Comparison of ENCODE assay signal across 8 cellular contexts in genomic region chr5:132419517-132420468, GRCh38. TPM values are rescaled to one million over a fixed set of nuclear protein-coding genes. Genes with fewer than 3 reads are reported as not detected.
A peak's percentile ranks its signal among the peaks of the same experiment; 100 is the strongest.
DNase-seq lines count a peak whose midpoint lies in the region; ATAC-seq and TF ChIP-seq lines count a peak whose summit lies in the region.

No MANE protein-coding gene starts in this region.

- no peaks in the 10 kb centered on the region for H3K27me3 Mint-ChIP-seq in Calu3 (ENCODE audit: unreplicated experiment)
- H3K27me3 Mint-ChIP-seq in activated CD4-positive, alpha-beta T cell treated with anti-CD3 and anti-CD28 coated beads, Interleukin-2, amount 10 ng/mL, durations not matched to agents 24 days and 14 days = no peaks in the 10 kb centered on the region

- no peaks in the 10 kb centered on the region for H3K27me3 ChIP-seq in right lobe of liver

- TF ChIP-seq CTCF in Calu3 (IDR thresholded peaks at IDR 0.05; ENCODE audit: unreplicated experiment) = peak; percentile 91
- peak; percentile 85 to 91 (median 86) for TF ChIP-seq CTCF in right lobe of liver (IDR thresholded peaks at IDR 0.05)

- peak overlapping the region; percentile 45 to 62 (median 58) for H3K27ac ChIP-seq in right lobe of liver

- ATAC-seq in HG02885 (IDR thresholded peaks at IDR 0.05; ENCODE audit: poor library complexity, unreplicated experiment) (peak; percentile 39), right lobe of liver (peak; percentile 69 to 76 (median 72)), HG03457 (IDR thresholded peaks at IDR 0.05; ENCODE audit: unreplicated experiment) (no peak)

- WGBS in right lobe of liver (ENCODE audit: insufficient coverage, low coverage, low lambda C conversion rate, missing lambda C conversion rate) = 28% methylated on average over 9 of the region's 12 CpGs

- no peaks in the 10 kb centered on the region for H3K9me3 Mint-ChIP-seq in Calu3 (ENCODE audit: low read depth, unreplicated experiment)
- H3K9me3 Mint-ChIP-seq in activated CD4-positive, alpha-beta T cell treated with anti-CD3 and anti-CD28 coated beads, Interleukin-2, amount 10 ng/mL, durations not matched to agents 24 days and 14 days = no peaks in the 10 kb centered on the region

- H3K4me3 ChIP-seq in right lobe of liver = no peak overlapping the region

- no peaks in the 10 kb centered on the region for H3K9me3 ChIP-seq in right lobe of liver

- H3K4me1 ChIP-seq in right lobe of liver = peaks cover 5 to 80% (median 39%) of the 10 kb centered on the region in 4 donors

- peaks cover 51% of the 10 kb centered on the region for H3K4me1 Mint-ChIP-seq in Calu3 (ENCODE audit: low read depth, unreplicated experiment)
- peaks cover 79% of the 10 kb centered on the region for H3K4me1 Mint-ChIP-seq in activated CD4-positive, alpha-beta T cell treated with anti-CD3 and anti-CD28 coated beads, Interleukin-2, amount 10 ng/mL, durations not matched to agents 24 days and 14 days

- H3K36me3 ChIP-seq in right lobe of liver = peaks cover 0 to 13% (median 0%) of the 10 kb centered on the region in 4 donors

- TF ChIP-seq POLR2A in right lobe of liver (IDR thresholded peaks at IDR 0.05) = no peak

- no peak overlapping the region for H3K4me3 Mint-ChIP-seq in Calu3 (ENCODE audit: low read depth, unreplicated experiment)
- H3K4me3 Mint-ChIP-seq in activated CD4-positive, alpha-beta T cell treated with anti-CD3 and anti-CD28 coated beads, Interleukin-2, amount 10 ng/mL, durations not matched to agents 24 days and 14 days = peak overlapping the region; percentile 72

- H3K36me3 Mint-ChIP-seq in Calu3 (ENCODE audit: insufficient read depth, unreplicated experiment) = no peaks in the 10 kb centered on the region
- H3K36me3 Mint-ChIP-seq in activated CD4-positive, alpha-beta T cell treated with anti-CD3 and anti-CD28 coated beads, Interleukin-2, amount 10 ng/mL, durations not matched to agents 24 days and 14 days (ENCODE audit: low read depth) = peaks cover 54% of the 10 kb centered on the region

- DNase-seq in Calu3 = peak; percentile 87
- DNase-seq in NCI-H69 (lab: John Stamatoyannopoulos, UW) = peak; percentile 86
- peak; percentile 90 for DNase-seq in activated CD4-positive, alpha-beta T cell treated with anti-CD3 and anti-CD28 coated beads, Interleukin-2, amount 10 ng/mL, durations not matched to agents 24 days and 14 days
- peak; percentile 91 for DNase-seq in dermis blood vessel endothelial cell
- DNase-seq in right lobe of liver = peak; percentile 63 to 74 (median 74)
- peak; percentile 77 for DNase-seq in stimulated activated CD8-positive, alpha-beta memory T cell treated with anti-CD3 and anti-CD28 coated beads, Interleukin-4, amount 100 ng/mL, for 48 hours

- intact Hi-C loops in Calu3 (cut with micrococcal nuclease; ENCODE audit: unreplicated experiment) = loop anchor here (1.0 kb wide), 1 partner anchor 45 kb away; no protein-coding TSS in a partner anchor
- intact Hi-C loops in activated CD4-positive, alpha-beta T cell treated with anti-CD3 and anti-CD28 coated beads, Interleukin-2, amount 10 ng/mL, durations not matched to agents 24 days and 14 days (cut with micrococcal nuclease) = loop anchor here (1.0 to 10.0 kb wide), 5 partner anchors 47 to 315 kb away; partner anchors contain the start of genes IRF1 and KIF3A
- intact Hi-C loops in right lobe of liver (cut with DNase I) = loop anchor here (10.0 kb wide), 2 partner anchors 45 to 65 kb away; no protein-coding TSS in a partner anchor

- BruUV-seq in Calu3 (replicated peaks; lab: Mats Ljungman, UMichigan) = no TSS peak

- no peak overlapping the region for H3K27ac Mint-ChIP-seq in Calu3 (ENCODE audit: unreplicated experiment)
- H3K27ac Mint-ChIP-seq in activated CD4-positive, alpha-beta T cell treated with anti-CD3 and anti-CD28 coated beads, Interleukin-2, amount 10 ng/mL, durations not matched to agents 24 days and 14 days = peak overlapping the region; percentile 87

- CTCF ChIA-PET in Calu3 (lab: Charles Lee) = interaction anchor here (1.3 kb wide), 1 partner anchor 10 kb away, joined by 4 read pairs; no protein-coding TSS in a partner anchor

RNA-seq across cellular contexts. Expression of gene SLC22A5, which starts 50.3 kb away (rescaled TPM):
- total RNA-seq in Calu3 (2022) = 24.6 and 25.4 TPM in 2 replicates
- 4.9 and 5.5 TPM in 2 replicates for total RNA-seq in activated CD4-positive, alpha-beta T cell treated with anti-CD3 and anti-CD28 coated beads, Interleukin-2, amount 10 ng/mL, durations not matched to agents 24 days and 14 days
- 3.8 and 4.8 TPM in 2 replicates for total RNA-seq in dermis blood vessel endothelial cell
- total RNA-seq in right lobe of liver = 10 to 100 TPM in 1 of 6 experiments, 1 to 10 TPM in 5; 4.7 to 11.1 (median 6.5) TPM
